Comparison of ENCODE assay signal across 13 cellular contexts in genomic region chr4:130478406-130478805, GRCh38.
DNase-seq lines count a peak whose midpoint lies in the region; ATAC-seq, FAIRE-seq and TF ChIP-seq lines count a peak whose summit lies in the region.
"Had no signal": no experiment of that assay in that cellular context is flagged by ENCODE, and none has a peak within 500 bp of the region (broad histone marks: within the 10 kb centered on the region; RNA-seq: fewer than 3 reads in every experiment).

No MANE protein-coding gene starts in this region.

- no peaks in the 10 kb centered on the region for H3K9me3 ChIP-seq in fibroblast of lung (ENCODE audit: control insufficient read depth, insufficient read depth, low read depth, low read length)
- no peaks in the 10 kb centered on the region for H3K9me3 ChIP-seq in neural progenitor cell (ENCODE audit: low read depth)
- no peaks in the 10 kb centered on the region for H3K9me3 ChIP-seq in heart right ventricle

- H3F3A ChIP-seq in neural progenitor cell (ENCODE audit: low read depth), result no peaks in the 10 kb centered on the region

- no peak overlapping the region for H3K4me3 Mint-ChIP-seq in neural progenitor cell
- H3K4me3 Mint-ChIP-seq: CD4-positive, alpha-beta T cell had no signal

- H3K9me3 Mint-ChIP-seq in neural progenitor cell, result no peaks in the 10 kb centered on the region

- H3K4me1 ChIP-seq in fibroblast of lung (ENCODE audit: control insufficient read depth, extremely low read depth, insufficient read depth, low read length), result no peaks in the 10 kb centered on the region
- H3K4me1 ChIP-seq in neural progenitor cell, result no peaks in the 10 kb centered on the region
- no peaks in the 10 kb centered on the region for H3K4me1 ChIP-seq in heart right ventricle

- no peak for FAIRE-seq in RCC 7860 (lab: Jason Lieb, UNC)

- ATAC-seq in left lobe of liver (no peak), heart right ventricle (no peak)

- H3K36me3 Mint-ChIP-seq in neural progenitor cell, result no peaks in the 10 kb centered on the region

- DNase-seq in EL (peak; percentile 72), RCC 7860 (ENCODE audit: low spot score) (peak; percentile 49), fibroblast of lung (ENCODE audit: low read depth in 2 of 2) (peak; percentile 65 to 68), neural progenitor cell (ENCODE audit: low spot score) (no peak), activated gamma-delta T cell (lab: John Stamatoyannopoulos, UW) (no peak), NCI-H748 treated with DMSO at 0.1 percent for 48 hours (lab: John Stamatoyannopoulos, UW) (no peak), left lobe of liver (ENCODE audit: low spot score) (no peak), heart right ventricle (no peak)
- DNase-seq: CD4-positive, alpha-beta T cell; NCI-H446; stimulated activated CD4-positive, alpha-beta T cell treated with anti-CD3 and anti-CD28 coated beads, Interleukin-4, amount 100 ng/mL, for 24 hours; stimulated activated naive CD4-positive, alpha-beta T cell had no signal

- H3K27me3 Mint-ChIP-seq in neural progenitor cell (ENCODE audit: insufficient read depth, low read depth), result peaks cover 2% of the 10 kb centered on the region
- H3K27me3 Mint-ChIP-seq: CD4-positive, alpha-beta T cell had no signal

- H3K4me1 Mint-ChIP-seq in neural progenitor cell, result peaks cover 8% of the 10 kb centered on the region

- WGBS in heart right ventricle, 2 donors, result 62 to 75% methylated on average over 3 of the region's 3 CpGs

- H3K9ac ChIP-seq in fibroblast of lung (ENCODE audit: insufficient read depth, low read length) (no peak overlapping the region), neural progenitor cell (no peak overlapping the region)

- no peak overlapping the region for H3K27ac ChIP-seq in fibroblast of lung (ENCODE audit: insufficient read depth, low read length)
- H3K27ac ChIP-seq in neural progenitor cell, result no peak overlapping the region
- H3K27ac ChIP-seq in heart right ventricle, result no peak overlapping the region

- TF ChIP-seq CTCF in fibroblast of lung (conservative IDR thresholded peaks at IDR 0.05 in 1 of 2, IDR thresholded peaks at IDR 0.05 in 1 of 2; ENCODE audit: low read depth in 1 of 2, low read length in 2 of 2) (no peak), neural progenitor cell (IDR thresholded peaks at IDR 0.05) (no peak), heart right ventricle (IDR thresholded peaks at IDR 0.05) (no peak)

- intact Hi-C loops in heart right ventricle (cut with DNase I), result no loop called here

- H4K20me1 ChIP-seq in fibroblast of lung (ENCODE audit: control insufficient read depth, extremely low read depth, insufficient read depth, low read length) (no peaks in the 10 kb centered on the region), neural progenitor cell (ENCODE audit: low read depth) (no peaks in the 10 kb centered on the region)

- peak overlapping the region; percentile 85 for H3K27ac Mint-ChIP-seq in neural progenitor cell
- H3K27ac Mint-ChIP-seq: activated T-helper 2 cell treated with anti-CD3 and anti-CD28 coated beads, Interferon-gamma antibody, Interleukin-2, Interleukin-4, amounts not matched to agents 10 μg/mL and 5 μg/mL and 100 μg/mL, durations not matched to agents 14 hours and 24 hours and 36 hours; CD4-positive, alpha-beta T cell had no signal

- H3K4me3 ChIP-seq in fibroblast of lung (replicated peaks in 1 of 4; ENCODE audit: control extremely low read depth in 1 of 4, insufficient read depth in 1 of 4, low read depth in 3 of 4, low read length in 4 of 4) (no peak overlapping the region), neural progenitor cell (no peak overlapping the region), heart right ventricle (no peak overlapping the region)

- H2AFZ ChIP-seq in fibroblast of lung (ENCODE audit: low read length), result peak overlapping the region; percentile 66
- H2AFZ ChIP-seq in neural progenitor cell (replicated peaks), result peak overlapping the region; percentile 42

- H3K36me3 ChIP-seq in fibroblast of lung (ENCODE audit: control insufficient read depth, insufficient read depth, low read length) (no peaks in the 10 kb centered on the region), neural progenitor cell (no peaks in the 10 kb centered on the region), heart right ventricle (no peaks in the 10 kb centered on the region)

- peak overlapping the region; percentile 52 for H3K4me2 ChIP-seq in fibroblast of lung (ENCODE audit: extremely low read depth, insufficient read depth, low read length)
- no peak overlapping the region for H3K4me2 ChIP-seq in neural progenitor cell

- H3K79me2 ChIP-seq in fibroblast of lung (ENCODE audit: control insufficient read depth, insufficient read depth, low read length) (no peaks in the 10 kb centered on the region), neural progenitor cell (ENCODE audit: low read depth) (no peaks in the 10 kb centered on the region)

- no peaks in the 10 kb centered on the region for H3K27me3 ChIP-seq in fibroblast of lung (ENCODE audit: control insufficient read depth, insufficient read depth, low read length)
- H3K27me3 ChIP-seq in neural progenitor cell, result no peaks in the 10 kb centered on the region
- no peaks in the 10 kb centered on the region for H3K27me3 ChIP-seq in heart right ventricle

Comparison
In these comparisons a context has a peak if more than half of its experiments do, and no peak if none do; other contexts are left out.
1. DNase-seq: peak in EL (single experiment), RCC 7860 (single experiment) and fibroblast of lung (2 of 2); none in neural progenitor cell (single experiment), activated gamma-delta T cell (single experiment), NCI-H748 treated with DMSO at 0.1 percent for 48 hours (single experiment), left lobe of liver (single experiment) and heart right ventricle (0 of 2).